Comparison of ENCODE assay signal across 1 cellular context in genomic region chr17:46795379-46795952, GRCh38.
TF ChIP-seq lines count a peak whose summit lies in the region.

No MANE protein-coding gene starts in this region.

TF ChIP-seq in K562, 482 proteins besides CTCF, POLR2A, EP300 and RAD21 (continues in another document):
- TF ChIP-seq SP1 (CRISPR knock-in tag; IDR thresholded peaks at IDR 0.05): 0 out of 2 replicates have a peak, but pooled peaks have one; percentile 33
- TF ChIP-seq ELF4 (CRISPR knock-in tag; IDR thresholded peaks at IDR 0.05): 0 out of 2 replicates have a peak, but pooled peaks have one; percentile 25
- TF ChIP-seq MYC (IDR thresholded peaks at IDR 0.05; ENCODE audit: low read depth, low read length): peak; percentile 63; the same call in 1 of the 2 replicates
- no peak for TF ChIP-seq MYC (CRISPR knock-in tag; IDR thresholded peaks at IDR 0.05; ENCODE audit: borderline replicate concordance, low read depth)
- TF ChIP-seq ZMIZ1 (IDR thresholded peaks at IDR 0.05; ENCODE audit: low read depth in 2 of 2, low read length in 2 of 2): peak in 1 of 2 experiments; percentile 72; a peak in 1 of 4 replicates
- TF ChIP-seq TEAD4 (IDR thresholded peaks at IDR 0.05; ENCODE audit: low read length): peak; percentile 10; the same call in 1 of the 2 replicates
- TF ChIP-seq TEAD4 (CRISPR knock-in tag; IDR thresholded peaks at IDR 0.05; ENCODE audit: borderline replicate concordance): no peak
- TF ChIP-seq ZFP36 (IDR thresholded peaks at IDR 0.05; ENCODE audit: low read depth, low read length, partially characterized antibody): peak; percentile 15
- peak; percentile 69 for TF ChIP-seq L3MBTL2 (IDR thresholded peaks at IDR 0.05)
- no peak for TF ChIP-seq KDM2B (CRISPR knock-in tag; IDR thresholded peaks at IDR 0.05)
- TF ChIP-seq GATAD2A (IDR thresholded peaks at IDR 0.05): 0 out of 2 replicates have a peak, but pooled peaks have one; percentile 23
- TF ChIP-seq TAF9B (IDR thresholded peaks at IDR 0.05; ENCODE audit: partially characterized antibody): peak; percentile 28
- TF ChIP-seq ZNF431 (CRISPR knock-in tag; IDR thresholded peaks at IDR 0.05): 0 out of 2 replicates have a peak, but pooled peaks have one; percentile 18
- no peak for TF ChIP-seq CUX1 (CRISPR knock-in tag; IDR thresholded peaks at IDR 0.05)
- peak; percentile 65 for TF ChIP-seq NCOA4 (IDR thresholded peaks at IDR 0.05; ENCODE audit: partially characterized antibody)
- TF ChIP-seq SAFB (IDR thresholded peaks at IDR 0.05; ENCODE audit: borderline replicate concordance, low read depth, low read length): no peak
- TF ChIP-seq BMI1 (IDR thresholded peaks at IDR 0.05; ENCODE audit: low read length): no peak
- TF ChIP-seq POLR2AphosphoS5 (IDR thresholded peaks at IDR 0.05; ENCODE audit: control insufficient read depth, insufficient read depth, low read depth, low read length): peak; percentile 27; the same call in 1 of the 2 replicates
- peak; percentile 55; the same call in 1 of the 2 replicates for TF ChIP-seq FOXP1 (CRISPR knock-in tag; IDR thresholded peaks at IDR 0.05)
- peak; percentile 87 for TF ChIP-seq MYNN (IDR thresholded peaks at IDR 0.05)
- TF ChIP-seq MYNN (CRISPR knock-in tag; IDR thresholded peaks at IDR 0.05): no peak
- no peak for TF ChIP-seq TEAD2 (tag; IDR thresholded peaks at IDR 0.05)
- TF ChIP-seq HCFC1 (IDR thresholded peaks at IDR 0.05; ENCODE audit: low read depth, low read length): 0 out of 2 replicates have a peak, but pooled peaks have one; percentile 38
- peak; percentile 60 to 70; a peak in 3 of 4 replicates for TF ChIP-seq TRIM24 (IDR thresholded peaks at IDR 0.05)
- no peak for TF ChIP-seq ATF1 (CRISPR knock-in tag; IDR thresholded peaks at IDR 0.05)
- peak; percentile 90 for TF ChIP-seq ATF1 (tag; IDR thresholded peaks at IDR 0.05)
- peak; percentile 81; the same call in 1 of the 2 replicates for TF ChIP-seq OTX1 (CRISPR knock-in tag; IDR thresholded peaks at IDR 0.05)
- peak; percentile 71 for TF ChIP-seq ZFX (CRISPR knock-in tag; IDR thresholded peaks at IDR 0.05)
- peak; percentile 52 for TF ChIP-seq RBBP5 (IDR thresholded peaks at IDR 0.05; ENCODE audit: borderline replicate concordance, insufficient read depth, low read length, poor library complexity, severe bottlenecking)
- no peak for TF ChIP-seq CHD4 (IDR thresholded peaks at IDR 0.05; ENCODE audit: insufficient read depth, insufficient replicate concordance, low read depth, low read length, poor library complexity, severe bottlenecking)
- peak; percentile 80 for TF ChIP-seq CEBPB (tag; IDR thresholded peaks at IDR 0.05)
- TF ChIP-seq CREB3L1 (IDR thresholded peaks at IDR 0.05; ENCODE audit: borderline replicate concordance, low read depth): no peak
- TF ChIP-seq SRSF9 (IDR thresholded peaks at IDR 0.05; ENCODE audit: borderline replicate concordance, low read depth, low read length): no peak
- no peak for TF ChIP-seq PRMT5 (CRISPR knock-in tag; IDR thresholded peaks at IDR 0.05)
- TF ChIP-seq RCOR1 (IDR thresholded peaks at IDR 0.05; ENCODE audit: borderline replicate concordance in 1 of 2, low read depth in 2 of 2, low read length in 2 of 2): peak in 1 of 2 experiments; percentile 34; a peak in 1 of 4 replicates
- TF ChIP-seq NELFE (IDR thresholded peaks at IDR 0.05; ENCODE audit: insufficient read depth, insufficient read length): no peak
- TF ChIP-seq SMAD4 (CRISPR knock-in tag; conservative IDR thresholded peaks at IDR 0.05): peak; percentile 69
- peak; percentile 38; the same call in 1 of the 2 replicates for TF ChIP-seq NKRF (IDR thresholded peaks at IDR 0.05; ENCODE audit: borderline replicate concordance)
- 0 out of 2 replicates have a peak, but pooled peaks have one; percentile 23 for TF ChIP-seq TAF7 (tag; IDR thresholded peaks at IDR 0.05)
- TF ChIP-seq NR2C1 (IDR thresholded peaks at IDR 0.05): no peak
- TF ChIP-seq NR2C1 (tag; IDR thresholded peaks at IDR 0.05): 0 out of 2 replicates have a peak, but pooled peaks have one; percentile 32
- TF ChIP-seq, protein P1, sequence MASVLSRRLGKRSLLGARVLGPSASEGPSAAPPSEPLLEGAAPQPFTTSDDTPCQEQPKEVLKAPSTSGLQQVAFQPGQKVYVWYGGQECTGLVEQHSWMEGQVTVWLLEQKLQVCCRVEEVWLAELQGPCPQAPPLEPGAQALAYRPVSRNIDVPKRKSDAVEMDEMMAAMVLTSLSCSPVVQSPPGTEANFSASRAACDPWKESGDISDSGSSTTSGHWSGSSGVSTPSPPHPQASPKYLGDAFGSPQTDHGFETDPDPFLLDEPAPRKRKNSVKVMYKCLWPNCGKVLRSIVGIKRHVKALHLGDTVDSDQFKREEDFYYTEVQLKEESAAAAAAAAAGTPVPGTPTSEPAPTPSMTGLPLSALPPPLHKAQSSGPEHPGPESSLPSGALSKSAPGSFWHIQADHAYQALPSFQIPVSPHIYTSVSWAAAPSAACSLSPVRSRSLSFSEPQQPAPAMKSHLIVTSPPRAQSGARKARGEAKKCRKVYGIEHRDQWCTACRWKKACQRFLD (CRISPR knock-in tag; IDR thresholded peaks at IDR 0.05): peak; percentile 82; the same call in 1 of the 2 replicates
- peak; percentile 45 for TF ChIP-seq NEUROD1 (IDR thresholded peaks at IDR 0.05; ENCODE audit: borderline replicate concordance, low read depth, low read length, partially characterized antibody)
- 0 out of 3 replicates have a peak, but pooled peaks of 1 of the 2 experiments have one; percentile 13 for TF ChIP-seq CBX3 (IDR thresholded peaks at IDR 0.05; ENCODE audit: borderline replicate concordance in 1 of 2, low read length in 2 of 2)
